In the genomic region with DNA sequence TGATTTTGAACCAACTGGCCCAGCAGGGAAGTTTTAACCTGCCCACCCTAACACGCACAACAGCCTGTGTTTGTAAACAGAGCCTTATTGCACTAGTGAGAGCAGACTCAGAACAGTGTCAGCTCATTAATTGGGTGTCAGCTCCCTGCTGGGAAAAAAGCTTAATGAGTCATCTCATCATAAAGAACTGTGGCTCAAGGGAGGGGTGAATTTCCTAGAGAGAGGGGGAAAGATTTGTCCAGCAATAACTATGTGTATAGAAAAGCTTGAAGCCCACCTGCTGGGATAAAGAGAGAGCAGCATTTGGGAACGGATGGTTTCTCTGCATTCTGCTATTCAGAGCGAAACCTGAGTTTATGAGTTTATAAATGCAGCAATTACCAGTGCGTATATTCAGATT, we compare ENCODE assay signal across 20 cellular contexts. TPM values are rescaled to one million over a fixed set of nuclear protein-coding genes. Genes with fewer than 3 reads are reported as not detected.
DNase-seq lines count a peak whose midpoint lies in the region; ATAC-seq and TF ChIP-seq lines count a peak whose summit lies in the region.
"Had no signal": no experiment of that assay in that cellular context is flagged by ENCODE, and none has a peak within 500 bp of the region (broad histone marks: within the 10 kb centered on the region; RNA-seq: fewer than 3 reads in every experiment).

No MANE protein-coding gene starts in this region.

- H3K4me3 ChIP-seq in ovary = no peak overlapping the region
- H3K4me3 ChIP-seq: pancreas, SJCRH30, skin epidermis had no signal

- H3K27me3 ChIP-seq in foreskin keratinocyte (no peaks in the 10 kb centered on the region), ovary (no peaks in the 10 kb centered on the region)
- H3K27me3 ChIP-seq: pancreas, SJCRH30 had no signal

- no peak for TF ChIP-seq POLR2A in ovary (IDR thresholded peaks at IDR 0.05)

- ATAC-seq in foreskin keratinocyte (peak; percentile 49), HG02938 (IDR thresholded peaks at IDR 0.05; ENCODE audit: unreplicated experiment) (no peak)
- ATAC-seq: left ventricle myocardium superior, pancreas had no signal

- no peak for TF ChIP-seq CTCF in foreskin keratinocyte (conservative IDR thresholded peaks at IDR 0.05)
- no peak for TF ChIP-seq CTCF in ovary (IDR thresholded peaks at IDR 0.05)

- TF ChIP-seq EP300 in ovary (IDR thresholded peaks at IDR 0.05) = no peak

- no peaks in the 10 kb centered on the region for H3K9me3 ChIP-seq in ovary
- H3K9me3 ChIP-seq: pancreas, SJCRH30 had no signal

- no peaks in the 10 kb centered on the region for H3K4me1 ChIP-seq in foreskin keratinocyte
- no peaks in the 10 kb centered on the region for H3K4me1 ChIP-seq in ovary (ENCODE audit: insufficient read depth)
- H3K4me1 ChIP-seq: pancreas, SJCRH30 had no signal

- WGBS in ovary, 3 donors = 74 to 83% (median 76%) methylated on average over 4 of the region's 4 CpGs

- no peaks in the 10 kb centered on the region for H3K36me3 ChIP-seq in ovary
- H3K36me3 ChIP-seq: pancreas, SJCRH30 had no signal

- DNase-seq in ELF-1 (ENCODE audit: low read depth, low spot score) (peak; percentile 13), NCI-H1417 (lab: John Stamatoyannopoulos, UW) (peak in 2 of 3 experiments; percentile 96 to 100), NCI-H82 (lab: John Stamatoyannopoulos, UW) (peak; percentile 75), foreskin keratinocyte (no peak), KG1 (lab: John Stamatoyannopoulos, UW) (no peak), GM19240 (ENCODE audit: insufficient read length, low spot score) (no peak), ovary (no peak)
- DNase-seq: activated CD4-positive, alpha-beta T cell treated with anti-CD3 and anti-CD28 coated beads for 1 hour; activated effector memory CD4-positive, alpha-beta T cell treated with anti-CD3 and anti-CD28 coated beads, Interleukin-2, amount 50 U/mL, for 16 hours; left ventricle myocardium superior; NCI-H1694; pancreas; SJCRH30; stimulated activated CD4-positive, alpha-beta T cell treated with anti-CD3 and anti-CD28 coated beads, Interleukin-4, amount 100 ng/mL, for 24 hours; stimulated activated CD8-positive, alpha-beta memory T cell treated with anti-CD3 and anti-CD28 coated beads, Interleukin-4, amount 100 ng/mL, for 48 hours; T-helper 9 cell had no signal

- intact Hi-C loops in ovary (cut with DNase I) = no loop called here

- H3K27ac ChIP-seq in foreskin keratinocyte = no peak overlapping the region
- no peak overlapping the region for H3K27ac ChIP-seq in ovary
- H3K27ac ChIP-seq: HL-60, KMS-11, pancreas, SJCRH30, skin epidermis had no signal

RNA-seq across cellular contexts. Expression of gene GMNC, which starts 48.9 kb away (rescaled TPM):
- not detected in 2 replicates for total RNA-seq in foreskin keratinocyte
- polyA plus RNA-seq in foreskin keratinocyte = not detected in 2 replicates
- total RNA-seq in ovary = 1 to 10 TPM in 4 of 7 donors, under 1 TPM in 2, not detected in 1; 0.20 to 6.8 (median 1.4) TPM
- polyA plus RNA-seq in ovary = under 1 TPM; 0.08 to 0.10 TPM
- total RNA-seq: SJCRH30 had no signal

Comparison
In these comparisons a context has a peak if more than half of its experiments do, and no peak if none do; other contexts are left out.
1. DNase-seq: peak in ELF-1 (single experiment), NCI-H1417 (2 of 3) and NCI-H82 (single experiment); none in foreskin keratinocyte (0 of 2), KG1 (single experiment), GM19240 (single experiment) and ovary (0 of 5).